24 cellular contexts compared by ENCODE assay signal in genomic region chr6:25424303-25424702, GRCh38.
DNase-seq lines count a peak whose midpoint lies in the region; ATAC-seq, FAIRE-seq and TF ChIP-seq lines count a peak whose summit lies in the region.
"Had no signal": no experiment of that assay in that cellular context is flagged by ENCODE, and none has a peak within 500 bp of the region (broad histone marks: within the 10 kb centered on the region; RNA-seq: fewer than 3 reads in every experiment).

No MANE protein-coding gene starts in this region.

- H3K9me3 ChIP-seq in Loucy (ENCODE audit: insufficient read depth, low read depth, low read length) (peaks cover 17% of the 10 kb centered on the region; the same call in 1 of the 2 replicates), K562 (replicated peaks; ENCODE audit: control insufficient read depth, insufficient read depth, low read depth, low read length) (no peaks in the 10 kb centered on the region), endodermal cell (ENCODE audit: control insufficient read depth, low read length) (peaks cover 19% of the 10 kb centered on the region)

- no peak for TF ChIP-seq EP300 in K562 (IDR thresholded peaks at IDR 0.05; ENCODE audit: low read length)

- H3K4me3 Mint-ChIP-seq in GM23338 (no peak overlapping the region), nephron progenitor cell (no peak overlapping the region), endodermal cell (no peak overlapping the region)
- H3K4me3 Mint-ChIP-seq: B cell; CD4-positive, alpha-beta T cell; CD8-positive, alpha-beta memory T cell; H9; HFFc6 had no signal

- H2AFZ ChIP-seq in GM23338 (no peak overlapping the region), Loucy (ENCODE audit: low read length) (no peak overlapping the region), K562 (ENCODE audit: low read depth, low read length) (no peak overlapping the region)
- H2AFZ ChIP-seq: GM23248 had no signal

- H3K36me3 Mint-ChIP-seq in GM23338 (ENCODE audit: low read depth) (peaks cover 18% of the 10 kb centered on the region), nephron progenitor cell (ENCODE audit: low read depth) (peaks cover 13% of the 10 kb centered on the region), endodermal cell (ENCODE audit: low read depth) (peaks cover 17% of the 10 kb centered on the region)

- no peaks in the 10 kb centered on the region for H3F3A ChIP-seq in GM23338 (replicated peaks; ENCODE audit: low read depth)
- peaks cover 4% of the 10 kb centered on the region; the same call in 1 of the 2 replicates for H3F3A ChIP-seq in Loucy (ENCODE audit: low read depth)

- H3K4me1 ChIP-seq in GM23338 (ENCODE audit: insufficient read depth) (peaks cover 36% of the 10 kb centered on the region), Loucy (ENCODE audit: insufficient read depth, low read length, poor library complexity, severe bottlenecking) (peaks cover 44% of the 10 kb centered on the region), K562 (replicated peaks in 1 of 2; ENCODE audit: control insufficient read depth in 2 of 2, insufficient read depth in 2 of 2, low read length in 2 of 2) (no peaks in the 10 kb centered on the region), endodermal cell (ENCODE audit: control insufficient read depth, insufficient read depth, low read length) (peaks cover 4% of the 10 kb centered on the region)
- H3K4me1 ChIP-seq: BLaER1 had no signal

- TF ChIP-seq CTCF in GM23338 (conservative IDR thresholded peaks at IDR 0.05; ENCODE audit: low read depth in 2 of 2) (no peak), Loucy (conservative IDR thresholded peaks at IDR 0.05; ENCODE audit: low read length) (no peak), K562 (IDR thresholded peaks at IDR 0.05 in 2 of 3, conservative IDR thresholded peaks at IDR 0.05 in 1 of 3; ENCODE audit: insufficient read depth in 2 of 3, low read depth in 1 of 3, low read length in 3 of 3) (no peak), nephron progenitor cell (IDR thresholded peaks at IDR 0.05) (no peak), endodermal cell (conservative IDR thresholded peaks at IDR 0.05) (no peak)

- H3K27me3 ChIP-seq in GM23338 (ENCODE audit: insufficient read depth) = no peaks in the 10 kb centered on the region
- H3K27me3 ChIP-seq in Loucy (ENCODE audit: insufficient read depth, low read length, poor library complexity, severe bottlenecking) = no peaks in the 10 kb centered on the region
- no peaks in the 10 kb centered on the region for H3K27me3 ChIP-seq in K562 (ENCODE audit: control insufficient read depth in 2 of 2, insufficient read depth in 2 of 2, low read length in 2 of 2)
- no peaks in the 10 kb centered on the region for H3K27me3 ChIP-seq in endodermal cell (ENCODE audit: control insufficient read depth, insufficient read depth, low read length, poor library complexity, severe bottlenecking)
- H3K27me3 ChIP-seq: BLaER1 had no signal

- DNase-seq in GM23338 (ENCODE audit: low spot score) = no peak
- no peak for DNase-seq in K562 (ENCODE audit: extremely low read depth in 1 of 4, low spot score in 3 of 4)
- DNase-seq in nephron progenitor cell = no peak
- DNase-seq in erythroblast (lab: John Stamatoyannopoulos, UW) = no peak
- no peak for DNase-seq in endodermal cell
- DNase-seq in NCI-H1048 (lab: John Stamatoyannopoulos, UW) = no peak
- DNase-seq: CD4-positive, alpha-beta T cell; CD8-positive, alpha-beta memory T cell; DMS 273 treated with DMSO at 0.1 percent for 48 hours; DMS79 treated with DMSO at 0.1 percent for 48 hours; GF-D8; GM23248; H9; HFFc6 had no signal

- H3K9me2 ChIP-seq in GM23338 (ENCODE audit: insufficient read depth) = no peaks in the 10 kb centered on the region
- H3K9me2 ChIP-seq in Loucy (replicated peaks; ENCODE audit: low read depth, low read length) = no peaks in the 10 kb centered on the region

- H3K9me3 Mint-ChIP-seq in GM23338 (peaks cover 14% of the 10 kb centered on the region), nephron progenitor cell (peaks cover 13% of the 10 kb centered on the region), endodermal cell (peaks cover 18% of the 10 kb centered on the region)
- H3K9me3 Mint-ChIP-seq: CD4-positive, alpha-beta T cell; HFFc6 had no signal

- FAIRE-seq in K562 (lab: Jason Lieb, UNC) = peak; percentile 52
- FAIRE-seq: A204.1, D721Med, GM12891 had no signal

- WGBS in K562 (ENCODE audit: insufficient coverage, low coverage, missing lambda C conversion rate) = 0% methylated on average over 1 of the region's 1 CpG
- WGBS in endodermal cell (ENCODE audit: insufficient coverage in 1 of 2, insufficient read length in 1 of 2), 2 experiments = 95% methylated on average over 1 of the region's 1 CpG; no CpG with 5 or more reads in 1 of the 2 experiments

- H3K9ac ChIP-seq in Loucy (ENCODE audit: low read depth, low read length, poor library complexity, severe bottlenecking) = no peak overlapping the region
- H3K9ac ChIP-seq in K562 (ENCODE audit: insufficient read depth in 1 of 2, low read depth in 2 of 2, low read length in 2 of 2) = no peak overlapping the region
- no peak overlapping the region for H3K9ac ChIP-seq in endodermal cell (ENCODE audit: extremely low read depth, low read length, poor library complexity, severe bottlenecking)
- H3K9ac ChIP-seq: BLaER1, GM23248 had no signal

- in situ Hi-C loops in K562 (cut with MboI) = no loop called here

- H3K4me2 ChIP-seq in GM23338 (0 out of 2 replicates have a peak overlapping the region, but pooled peaks have one; percentile 30), Loucy (ENCODE audit: low read depth, low read length, poor library complexity, severe bottlenecking) (peak overlapping the region; percentile 32), K562 (ENCODE audit: insufficient read depth, low read length) (no peak overlapping the region)
- H3K4me2 ChIP-seq: BLaER1 had no signal

- CTCF ChIA-PET in K562 (lab: Yijun Ruan, JAX; ENCODE audit: low intra/inter-chr PET ratio) = no interaction called here

- H3K79me2 ChIP-seq in GM23338 (replicated peaks; ENCODE audit: insufficient read depth) (peaks cover 4% of the 10 kb centered on the region; the same call in 1 of the 2 replicates), Loucy (ENCODE audit: insufficient read depth, low read length) (no peaks in the 10 kb centered on the region), K562 (ENCODE audit: control insufficient read depth, insufficient read depth, low read length) (no peaks in the 10 kb centered on the region)

- no peaks in the 10 kb centered on the region for H3K9me1 ChIP-seq in K562 (ENCODE audit: control insufficient read depth, insufficient read depth, low read length)

- ATAC-seq in GM23338 (no peak), K562 (no peak), HG02588 (IDR thresholded peaks at IDR 0.05; ENCODE audit: unreplicated experiment) (no peak)
- ATAC-seq: HCT116 had no signal

- H3K4me3 ChIP-seq in GM23338 (no peak overlapping the region), Loucy (ENCODE audit: low read length, poor library complexity, severe bottlenecking) (no peak overlapping the region), K562 (no peak overlapping the region), endodermal cell (ENCODE audit: low read length) (no peak overlapping the region)
- H3K4me3 ChIP-seq: BLaER1, GM23248 had no signal

- TF ChIP-seq RAD21 in K562 (CRISPR knock-in tag; conservative IDR thresholded peaks at IDR 0.05 in 1 of 2, IDR thresholded peaks at IDR 0.05 in 1 of 2) = no peak

- H3K27ac ChIP-seq in GM23338 (ENCODE audit: low read depth) (no peak overlapping the region), K562 (ENCODE audit: extremely low read depth, low read depth, low read length) (no peak overlapping the region), endodermal cell (ENCODE audit: low read depth, low read length) (no peak overlapping the region)
- H3K27ac ChIP-seq: 22Rv1, BLaER1, C4-2B, GM23248 had no signal

- H3K36me3 ChIP-seq in GM23338 (ENCODE audit: insufficient read depth) (0 out of 2 replicates have a peak, but pooled peaks cover 4% of the 10 kb centered on the region), Loucy (ENCODE audit: insufficient read depth, low read length) (peaks cover 9% of the 10 kb centered on the region), K562 (ENCODE audit: control insufficient read depth, insufficient read depth, low read length) (no peaks in the 10 kb centered on the region), endodermal cell (ENCODE audit: control insufficient read depth, insufficient read depth, low read length) (peaks cover 10% of the 10 kb centered on the region)
- H3K36me3 ChIP-seq: BLaER1 had no signal

- H4K20me1 ChIP-seq in GM23338 (replicated peaks; ENCODE audit: insufficient read depth) = no peaks in the 10 kb centered on the region
- H4K20me1 ChIP-seq in Loucy (ENCODE audit: insufficient read depth, low read length, poor library complexity, severe bottlenecking) = no peaks in the 10 kb centered on the region
- H4K20me1 ChIP-seq in K562 (replicated peaks; ENCODE audit: control insufficient read depth, insufficient read depth, low read length) = no peaks in the 10 kb centered on the region
- H4K20me1 ChIP-seq: BLaER1 had no signal

- BruUV-seq in K562 (replicated peaks; lab: Mats Ljungman, UMichigan) = no TSS peak

- H3K4me1 Mint-ChIP-seq in GM23338 (peaks cover 37% of the 10 kb centered on the region), nephron progenitor cell (peaks cover 24% of the 10 kb centered on the region), endodermal cell (peaks cover 21% of the 10 kb centered on the region)
- H3K4me1 Mint-ChIP-seq: CD8-positive, alpha-beta memory T cell had no signal

- TF ChIP-seq POLR2A in K562 (conservative IDR thresholded peaks at IDR 0.05) (no peak), erythroblast (IDR thresholded peaks at IDR 0.05; ENCODE audit: low read length) (no peak)

- intact Hi-C loops in K562 (cut with micrococcal nuclease) = no loop called here

- H3K27me3 Mint-ChIP-seq in GM23338 (ENCODE audit: insufficient read depth, low read depth, poor library complexity) (peaks cover 2% of the 10 kb centered on the region), nephron progenitor cell (ENCODE audit: low read depth, poor library complexity) (no peaks in the 10 kb centered on the region), endodermal cell (ENCODE audit: insufficient read depth) (no peaks in the 10 kb centered on the region)
- H3K27me3 Mint-ChIP-seq: B cell; CD4-positive, alpha-beta T cell; CD8-positive, alpha-beta memory T cell had no signal

- no peak overlapping the region for H3K27ac Mint-ChIP-seq in GM23338
- peak overlapping the region; percentile 80 for H3K27ac Mint-ChIP-seq in nephron progenitor cell
- H3K27ac Mint-ChIP-seq in endodermal cell = no peak overlapping the region
- H3K27ac Mint-ChIP-seq: B cell; CD4-positive, alpha-beta T cell; CD8-positive, alpha-beta memory T cell; H9; HFFc6 had no signal

- POLR2A ChIA-PET in K562 (lab: Yijun Ruan, JAX) = interaction anchor here (2.3 kb wide), 1 partner anchor 12 kb away, joined by 6 read pairs; no protein-coding TSS in a partner anchor

TF ChIP-seq in GM23338, 12 proteins besides CTCF, POLR2A, EP300 and RAD21 (continues in another document):
- TF ChIP-seq NANOG (IDR thresholded peaks at IDR 0.05; ENCODE audit: borderline replicate concordance) (no peak), JUNB (IDR thresholded peaks at IDR 0.05; ENCODE audit: unreplicated experiment) (no peak)

TF ChIP-seq in K562, 482 proteins besides CTCF, POLR2A, EP300 and RAD21 (continues in another document):
- TF ChIP-seq KDM5B (IDR thresholded peaks at IDR 0.05; ENCODE audit: insufficient replicate concordance, low read depth, low read length) = no peak
- TF ChIP-seq KLF6 (CRISPR knock-in tag; IDR thresholded peaks at IDR 0.05; ENCODE audit: borderline replicate concordance) = no peak
